ENCODE assay signal across 18 cellular contexts in the genomic region with DNA sequence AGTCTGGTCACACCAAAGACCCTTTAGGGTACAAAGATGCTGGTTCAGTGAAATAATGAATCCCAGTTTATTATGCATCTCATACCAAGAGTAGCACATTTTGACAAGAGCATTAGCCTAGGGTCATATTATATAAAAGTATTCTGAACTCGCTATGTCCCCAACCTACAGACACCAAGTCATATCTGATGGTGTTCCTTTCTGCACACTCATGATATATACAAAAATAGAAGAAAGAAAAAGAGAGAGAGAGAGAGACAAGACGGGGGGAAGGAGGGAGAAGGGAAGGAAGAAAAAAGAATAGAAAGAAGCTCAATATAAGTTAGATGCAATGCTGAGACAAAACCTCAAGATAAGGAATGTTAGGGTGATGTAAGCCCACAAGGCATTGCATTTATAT.
DNase-seq lines count a peak whose midpoint lies in the region; ATAC-seq and TF ChIP-seq lines count a peak whose summit lies in the region.
"Had no signal": no experiment of that assay in that cellular context is flagged by ENCODE, and none has a peak within 500 bp of the region (broad histone marks: within the 10 kb centered on the region; RNA-seq: fewer than 3 reads in every experiment).

No MANE protein-coding gene starts in this region.

- H3K9me3 ChIP-seq in heart left ventricle, result no peaks in the 10 kb centered on the region
- no peaks in the 10 kb centered on the region for H3K9me3 ChIP-seq in esophagus muscularis mucosa
- no peaks in the 10 kb centered on the region for H3K9me3 ChIP-seq in muscle layer of colon (ENCODE audit: low read length)
- no peaks in the 10 kb centered on the region for H3K9me3 ChIP-seq in upper lobe of left lung

- ATAC-seq in heart left ventricle, result no peak
- ATAC-seq in left cardiac atrium, result no peak
- ATAC-seq in upper lobe of left lung (ENCODE audit: low FRiP score in 2 of 2), result no peak
- ATAC-seq in HG03175 (IDR thresholded peaks at IDR 0.05; ENCODE audit: unreplicated experiment), result no peak
- ATAC-seq: HCT116 had no signal

- H3K36me3 ChIP-seq in heart left ventricle, result peaks cover 0 to 95% (median 49%) of the 10 kb centered on the region in 9 donors
- peaks cover 5 to 54% (median 25%) of the 10 kb centered on the region in 4 donors for H3K36me3 ChIP-seq in esophagus muscularis mucosa
- H3K36me3 ChIP-seq in muscle layer of colon (ENCODE audit: insufficient read depth, low read length), result peaks cover 70% of the 10 kb centered on the region
- peaks cover 0 to 61% (median 6%) of the 10 kb centered on the region in 4 donors for H3K36me3 ChIP-seq in upper lobe of left lung

- no peak for DNase-seq in heart left ventricle
- DNase-seq in left cardiac atrium, result no peak
- DNase-seq in esophagus muscularis mucosa (ENCODE audit: extremely low spot score), result no peak
- DNase-seq in upper lobe of left lung, result no peak
- no peak for DNase-seq in hepatic stellate cell (ENCODE audit: low spot score)
- DNase-seq in activated CD4-positive, alpha-beta T cell treated with anti-CD3 and anti-CD28 coated beads, Interleukin-2, amount 50 U/mL, for 48 hours, result no peak
- DNase-seq: CD4-positive, alpha-beta memory T cell; DMS79 treated with DMSO at 0.1 percent for 48 hours; KBM-7; MV-4-11; NCI-H2029; NCI-H2171 treated with DMSO at 0.1 percent for 48 hours; NCI-H510A; PC-9 had no signal

- H3K27ac ChIP-seq in heart left ventricle, result peak overlapping the region in 9 of 12 donors; percentile 6 to 74 (median 43)
- H3K27ac ChIP-seq in esophagus muscularis mucosa (replicated peaks in 1 of 4), result peak overlapping the region; percentile 73 to 88 (median 78)
- peak overlapping the region; percentile 16 for H3K27ac ChIP-seq in muscle layer of colon (ENCODE audit: low read depth, low read length)
- H3K27ac ChIP-seq in upper lobe of left lung, result peak overlapping the region in 3 of 4 donors; percentile 6 to 22 (median 7)
- H3K27ac ChIP-seq: 22Rv1, PC-9 had no signal

- no peak for TF ChIP-seq CTCF in heart left ventricle (IDR thresholded peaks at IDR 0.05)
- TF ChIP-seq CTCF in esophagus muscularis mucosa (IDR thresholded peaks at IDR 0.05), result no peak
- no peak for TF ChIP-seq CTCF in upper lobe of left lung (IDR thresholded peaks at IDR 0.05)

- H3K9ac ChIP-seq in muscle layer of colon (ENCODE audit: low read length), result no peak overlapping the region

- intact Hi-C loops in heart left ventricle (cut with DNase I) (no loop called here), left cardiac atrium (cut with DNase I) (no loop called here), esophagus muscularis mucosa (cut with DNase I) (no loop called here)

- no peak for TF ChIP-seq POLR2A in heart left ventricle (IDR thresholded peaks at IDR 0.05)
- no peak for TF ChIP-seq POLR2A in esophagus muscularis mucosa (IDR thresholded peaks at IDR 0.05; ENCODE audit: low read depth)
- TF ChIP-seq POLR2A in upper lobe of left lung (IDR thresholded peaks at IDR 0.05), result no peak

- no peaks in the 10 kb centered on the region for H3K27me3 ChIP-seq in heart left ventricle
- no peaks in the 10 kb centered on the region for H3K27me3 ChIP-seq in esophagus muscularis mucosa
- H3K27me3 ChIP-seq in muscle layer of colon (ENCODE audit: control insufficient read depth in 1 of 2, insufficient read depth in 2 of 2, low read length in 2 of 2), result no peaks in the 10 kb centered on the region
- H3K27me3 ChIP-seq in upper lobe of left lung, result no peaks in the 10 kb centered on the region

- peaks cover 0 to 93% (median 38%) of the 10 kb centered on the region in 12 donors for H3K4me1 ChIP-seq in heart left ventricle
- H3K4me1 ChIP-seq in esophagus muscularis mucosa, result peaks cover 51 to 94% (median 94%) of the 10 kb centered on the region in 4 donors
- H3K4me1 ChIP-seq in muscle layer of colon (ENCODE audit: insufficient read depth, low read length), result peaks cover 58% of the 10 kb centered on the region
- peaks cover 0 to 18% (median 7%) of the 10 kb centered on the region in 4 donors for H3K4me1 ChIP-seq in upper lobe of left lung

- 51 to 61% (median 56%) methylated on average over 2 of the region's 2 CpGs for WGBS in heart left ventricle, 4 donors
- WGBS in esophagus muscularis mucosa, result 44% methylated on average over 2 of the region's 2 CpGs
- 72 to 82% methylated on average over 2 of the region's 2 CpGs for WGBS in upper lobe of left lung, 2 donors

- TF ChIP-seq EP300 in esophagus muscularis mucosa (IDR thresholded peaks at IDR 0.05) (no peak), upper lobe of left lung (IDR thresholded peaks at IDR 0.05) (no peak)

- H3K4me3 ChIP-seq in heart left ventricle (no peak overlapping the region), esophagus muscularis mucosa (no peak overlapping the region), muscle layer of colon (ENCODE audit: low read depth in 1 of 2, low read length in 2 of 2) (no peak overlapping the region), upper lobe of left lung (no peak overlapping the region)
- H3K4me3 ChIP-seq: PC-9 had no signal

Comparison
In these comparisons a context has a peak if more than half of its experiments do, and no peak if none do; other contexts are left out.
1. H3K27ac ChIP-seq: peak in every context shown above with its lines; median percentile 78 in esophagus muscularis mucosa; 43 in heart left ventricle; 16 in muscle layer of colon; 7 in upper lobe of left lung.